Comparison of ENCODE assay signal across 14 cellular contexts in genomic region chr4:38152721-38153412, GRCh38.
"Had no signal": no experiment of that assay in that cellular context is flagged by ENCODE, and none has a peak within 500 bp of the region (broad histone marks: within the 10 kb centered on the region; RNA-seq: fewer than 3 reads in every experiment).

No MANE protein-coding gene starts in this region.

- H3K4me1 ChIP-seq: parathyroid adenoma had no signal

- H3K4me3 Mint-ChIP-seq: activated naive CD8-positive, alpha-beta T cell; T-helper 2 cell treated with Interferon-gamma antibody and Interleukin-4, amounts not matched to agents 5 μg/mL and 100 μg/mL, for 36 hours had no signal

- H3K4me3 ChIP-seq: cardiac muscle cell, esophagus squamous epithelium, lower lobe of right lung, sigmoid colon, suprapubic skin had no signal

- H2AFZ ChIP-seq: parathyroid adenoma had no signal

- H3K9me3 Mint-ChIP-seq: T-helper 2 cell treated with Interferon-gamma antibody and Interleukin-4, amounts not matched to agents 5 μg/mL and 100 μg/mL, for 36 hours had no signal

- H3K27me3 Mint-ChIP-seq: activated naive CD8-positive, alpha-beta T cell had no signal

- H3K27ac ChIP-seq: cardiac muscle cell, lower lobe of right lung, parathyroid adenoma, suprapubic skin had no signal

- H3K27me3 ChIP-seq: cardiac muscle cell, esophagus squamous epithelium, sigmoid colon, suprapubic skin had no signal

- H3K79me2 ChIP-seq: parathyroid adenoma had no signal

- H3K9me3 ChIP-seq: esophagus squamous epithelium, lower lobe of right lung, sigmoid colon, suprapubic skin had no signal

- DNase-seq: activated CD4-positive, alpha-beta T cell treated with anti-CD3 and anti-CD28 coated beads, Interleukin-2, amount 50 U/mL, for 4 hours; dermis blood vessel endothelial cell; effector memory CD4-positive, alpha-beta T cell; esophagus squamous epithelium; hippocampal formation; lower lobe of right lung; sigmoid colon; stimulated activated naive CD4-positive, alpha-beta T cell treated with Interleukin-2 at 50 U/mL for 16 hours; trophoblast cell had no signal

- ATAC-seq: lower lobe of right lung had no signal

- H3K9ac ChIP-seq: parathyroid adenoma had no signal

- H3K27ac Mint-ChIP-seq: activated naive CD8-positive, alpha-beta T cell; T-helper 2 cell treated with Interferon-gamma antibody and Interleukin-4, amounts not matched to agents 5 μg/mL and 100 μg/mL, for 36 hours had no signal

- H3K36me3 ChIP-seq: cardiac muscle cell, esophagus squamous epithelium, lower lobe of right lung, sigmoid colon, suprapubic skin had no signal
